In the genomic region with DNA sequence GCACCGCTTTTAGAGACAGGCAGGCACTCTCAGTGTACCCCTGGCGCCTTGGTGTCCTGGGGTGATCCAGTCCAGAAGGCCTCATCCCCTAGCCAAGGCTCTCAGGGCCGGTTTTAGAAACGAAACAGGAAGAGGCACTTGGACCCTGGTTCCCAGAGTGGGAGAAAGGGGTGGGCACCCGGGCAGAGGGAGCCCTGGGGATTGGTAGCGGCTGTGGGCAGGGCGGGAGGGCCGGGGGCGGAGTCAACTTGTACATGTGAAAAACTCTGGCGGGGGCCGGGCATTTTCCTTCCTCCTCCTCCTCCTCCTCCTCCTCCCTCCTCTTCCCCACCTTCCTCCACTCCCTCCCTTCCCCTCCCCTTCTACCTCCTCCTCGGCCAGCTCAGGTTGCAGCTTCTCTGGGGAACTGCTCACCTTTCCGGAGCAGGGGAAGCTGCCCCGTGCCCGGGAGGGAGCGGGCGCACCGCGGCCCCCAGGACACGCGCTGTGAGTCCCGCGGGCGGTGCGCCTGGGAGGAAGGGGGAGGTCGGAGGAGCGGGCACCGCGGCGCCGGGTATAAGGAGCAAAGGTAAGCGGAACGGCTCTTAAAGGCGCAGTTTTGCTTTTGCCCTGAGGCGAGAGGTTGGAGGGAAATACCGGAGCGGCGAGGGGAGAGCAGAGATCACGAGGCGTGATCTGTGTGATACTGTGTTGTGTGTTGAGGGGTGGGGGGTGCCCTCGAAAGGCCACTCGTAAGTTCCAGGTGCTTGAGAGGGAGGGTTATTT, we compare ENCODE assay signal across 1 cellular context.
TF ChIP-seq lines count a peak whose summit lies in the region.

A gene (plus strand): TSS at position 359 of the 765 bp plus-strand sequence. CDS start 18,499 bp downstream, outside the sequence.

TF ChIP-seq in HepG2, 621 proteins besides CTCF, POLR2A, EP300 and RAD21 (continued from another document and continues in another):
- TF ChIP-seq, protein P1, sequence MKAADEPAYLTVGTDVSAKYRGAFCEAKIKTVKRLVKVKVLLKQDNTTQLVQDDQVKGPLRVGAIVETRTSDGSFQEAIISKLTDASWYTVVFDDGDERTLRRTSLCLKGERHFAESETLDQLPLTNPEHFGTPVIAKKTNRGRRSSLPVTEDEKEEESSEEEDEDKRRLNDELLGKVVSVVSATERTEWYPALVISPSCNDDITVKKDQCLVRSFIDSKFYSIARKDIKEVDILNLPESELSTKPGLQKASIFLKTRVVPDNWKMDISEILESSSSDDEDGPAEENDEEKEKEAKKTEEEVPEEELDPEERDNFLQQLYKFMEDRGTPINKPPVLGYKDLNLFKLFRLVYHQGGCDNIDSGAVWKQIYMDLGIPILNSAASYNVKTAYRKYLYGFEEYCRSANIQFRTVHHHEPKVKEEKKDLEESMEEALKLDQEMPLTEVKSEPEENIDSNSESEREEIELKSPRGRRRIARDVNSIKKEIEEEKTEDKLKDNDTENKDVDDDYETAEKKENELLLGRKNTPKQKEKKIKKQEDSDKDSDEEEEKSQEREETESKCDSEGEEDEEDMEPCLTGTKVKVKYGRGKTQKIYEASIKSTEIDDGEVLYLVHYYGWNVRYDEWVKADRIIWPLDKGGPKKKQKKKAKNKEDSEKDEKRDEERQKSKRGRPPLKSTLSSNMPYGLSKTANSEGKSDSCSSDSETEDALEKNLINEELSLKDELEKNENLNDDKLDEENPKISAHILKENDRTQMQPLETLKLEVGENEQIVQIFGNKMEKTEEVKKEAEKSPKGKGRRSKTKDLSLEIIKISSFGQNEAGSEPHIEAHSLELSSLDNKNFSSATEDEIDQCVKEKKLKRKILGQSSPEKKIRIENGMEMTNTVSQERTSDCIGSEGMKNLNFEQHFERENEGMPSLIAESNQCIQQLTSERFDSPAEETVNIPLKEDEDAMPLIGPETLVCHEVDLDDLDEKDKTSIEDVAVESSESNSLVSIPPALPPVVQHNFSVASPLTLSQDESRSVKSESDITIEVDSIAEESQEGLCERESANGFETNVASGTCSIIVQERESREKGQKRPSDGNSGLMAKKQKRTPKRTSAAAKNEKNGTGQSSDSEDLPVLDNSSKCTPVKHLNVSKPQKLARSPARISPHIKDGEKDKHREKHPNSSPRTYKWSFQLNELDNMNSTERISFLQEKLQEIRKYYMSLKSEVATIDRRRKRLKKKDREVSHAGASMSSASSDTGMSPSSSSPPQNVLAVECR (CRISPR knock-in tag; IDR thresholded peaks at IDR 0.05; ENCODE audit: borderline replicate concordance): peak; percentile 79
- TF ChIP-seq, protein P2, sequence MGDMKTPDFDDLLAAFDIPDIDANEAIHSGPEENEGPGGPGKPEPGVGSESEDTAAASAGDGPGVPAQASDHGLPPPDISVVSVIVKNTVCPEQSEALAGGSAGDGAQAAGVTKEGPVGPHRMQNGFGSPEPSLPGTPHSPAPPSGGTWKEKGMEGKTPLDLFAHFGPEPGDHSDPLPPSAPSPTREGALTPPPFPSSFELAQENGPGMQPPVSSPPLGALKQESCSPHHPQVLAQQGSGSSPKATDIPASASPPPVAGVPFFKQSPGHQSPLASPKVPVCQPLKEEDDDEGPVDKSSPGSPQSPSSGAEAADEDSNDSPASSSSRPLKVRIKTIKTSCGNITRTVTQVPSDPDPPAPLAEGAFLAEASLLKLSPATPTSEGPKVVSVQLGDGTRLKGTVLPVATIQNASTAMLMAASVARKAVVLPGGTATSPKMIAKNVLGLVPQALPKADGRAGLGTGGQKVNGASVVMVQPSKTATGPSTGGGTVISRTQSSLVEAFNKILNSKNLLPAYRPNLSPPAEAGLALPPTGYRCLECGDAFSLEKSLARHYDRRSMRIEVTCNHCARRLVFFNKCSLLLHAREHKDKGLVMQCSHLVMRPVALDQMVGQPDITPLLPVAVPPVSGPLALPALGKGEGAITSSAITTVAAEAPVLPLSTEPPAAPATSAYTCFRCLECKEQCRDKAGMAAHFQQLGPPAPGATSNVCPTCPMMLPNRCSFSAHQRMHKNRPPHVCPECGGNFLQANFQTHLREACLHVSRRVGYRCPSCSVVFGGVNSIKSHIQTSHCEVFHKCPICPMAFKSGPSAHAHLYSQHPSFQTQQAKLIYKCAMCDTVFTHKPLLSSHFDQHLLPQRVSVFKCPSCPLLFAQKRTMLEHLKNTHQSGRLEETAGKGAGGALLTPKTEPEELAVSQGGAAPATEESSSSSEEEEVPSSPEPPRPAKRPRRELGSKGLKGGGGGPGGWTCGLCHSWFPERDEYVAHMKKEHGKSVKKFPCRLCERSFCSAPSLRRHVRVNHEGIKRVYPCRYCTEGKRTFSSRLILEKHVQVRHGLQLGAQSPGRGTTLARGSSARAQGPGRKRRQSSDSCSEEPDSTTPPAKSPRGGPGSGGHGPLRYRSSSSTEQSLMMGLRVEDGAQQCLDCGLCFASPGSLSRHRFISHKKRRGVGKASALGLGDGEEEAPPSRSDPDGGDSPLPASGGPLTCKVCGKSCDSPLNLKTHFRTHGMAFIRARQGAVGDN (CRISPR knock-in tag; IDR thresholded peaks at IDR 0.05): peak; percentile 88
- TF ChIP-seq, protein P3, sequence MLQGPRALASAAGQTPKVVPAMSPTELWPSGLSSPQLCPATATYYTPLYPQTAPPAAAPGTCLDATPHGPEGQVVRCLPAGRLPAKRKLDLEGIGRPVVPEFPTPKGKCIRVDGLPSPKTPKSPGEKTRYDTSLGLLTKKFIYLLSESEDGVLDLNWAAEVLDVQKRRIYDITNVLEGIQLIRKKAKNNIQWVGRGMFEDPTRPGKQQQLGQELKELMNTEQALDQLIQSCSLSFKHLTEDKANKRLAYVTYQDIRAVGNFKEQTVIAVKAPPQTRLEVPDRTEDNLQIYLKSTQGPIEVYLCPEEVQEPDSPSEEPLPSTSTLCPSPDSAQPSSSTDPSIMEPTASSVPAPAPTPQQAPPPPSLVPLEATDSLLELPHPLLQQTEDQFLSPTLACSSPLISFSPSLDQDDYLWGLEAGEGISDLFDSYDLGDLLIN (CRISPR knock-in tag; IDR thresholded peaks at IDR 0.05; ENCODE audit: borderline replicate concordance): no peak
- TF ChIP-seq NFKB2 (CRISPR knock-in tag; IDR thresholded peaks at IDR 0.05; ENCODE audit: borderline replicate concordance) (peak; percentile 59; the same call in 1 of the 2 replicates), ZNF234 (CRISPR knock-in tag; conservative IDR thresholded peaks at IDR 0.05) (no peak), AGO1 (IDR thresholded peaks at IDR 0.05; ENCODE audit: low read depth, low read length, poor library complexity, severe bottlenecking) (no peak), ZNF138 (CRISPR knock-in tag; IDR thresholded peaks at IDR 0.05; ENCODE audit: low read depth) (0 out of 2 replicates have a peak, but pooled peaks have one; percentile 46), TEAD3 (CRISPR knock-in tag; optimal IDR thresholded peaks at IDR 0.05; ENCODE audit: borderline replicate concordance) (no peak), KLF9 (CRISPR knock-in tag; IDR thresholded peaks at IDR 0.05; ENCODE audit: low read depth) (no peak), NONO (IDR thresholded peaks at IDR 0.05) (no peak), NONO (CRISPR knock-in tag; conservative IDR thresholded peaks at IDR 0.05) (peak; percentile 59; the same call in 1 of the 2 replicates), ZEB1 (IDR thresholded peaks at IDR 0.05; ENCODE audit: insufficient replicate concordance, low read depth) (no peak), ZNF768 (CRISPR knock-in tag; IDR thresholded peaks at IDR 0.05) (peak; percentile 43; the same call in 1 of the 2 replicates), ZNF775 (CRISPR knock-in tag; IDR thresholded peaks at IDR 0.05; ENCODE audit: borderline replicate concordance) (0 out of 2 replicates have a peak, but pooled peaks have one; percentile 3), PHF20 (CRISPR knock-in tag; IDR thresholded peaks at IDR 0.05) (peak; percentile 47; the same call in 1 of the 2 replicates), ZNF17 (CRISPR knock-in tag; IDR thresholded peaks at IDR 0.05) (peak; percentile 36; the same call in 1 of the 2 replicates), SNAI1 (CRISPR knock-in tag; IDR thresholded peaks at IDR 0.05; ENCODE audit: borderline replicate concordance) (peak; percentile 41; the same call in 1 of the 2 replicates), ZNF713 (CRISPR knock-in tag; IDR thresholded peaks at IDR 0.05) (peak; percentile 18; the same call in 1 of the 2 replicates), HDAC1 (CRISPR knock-in tag; IDR thresholded peaks at IDR 0.05) (peak; percentile 34; the same call in 1 of the 2 replicates), SRSF1 (optimal IDR thresholded peaks at IDR 0.05; ENCODE audit: low read depth, low read length) (no peak)
- TF ChIP-seq, protein P4, sequence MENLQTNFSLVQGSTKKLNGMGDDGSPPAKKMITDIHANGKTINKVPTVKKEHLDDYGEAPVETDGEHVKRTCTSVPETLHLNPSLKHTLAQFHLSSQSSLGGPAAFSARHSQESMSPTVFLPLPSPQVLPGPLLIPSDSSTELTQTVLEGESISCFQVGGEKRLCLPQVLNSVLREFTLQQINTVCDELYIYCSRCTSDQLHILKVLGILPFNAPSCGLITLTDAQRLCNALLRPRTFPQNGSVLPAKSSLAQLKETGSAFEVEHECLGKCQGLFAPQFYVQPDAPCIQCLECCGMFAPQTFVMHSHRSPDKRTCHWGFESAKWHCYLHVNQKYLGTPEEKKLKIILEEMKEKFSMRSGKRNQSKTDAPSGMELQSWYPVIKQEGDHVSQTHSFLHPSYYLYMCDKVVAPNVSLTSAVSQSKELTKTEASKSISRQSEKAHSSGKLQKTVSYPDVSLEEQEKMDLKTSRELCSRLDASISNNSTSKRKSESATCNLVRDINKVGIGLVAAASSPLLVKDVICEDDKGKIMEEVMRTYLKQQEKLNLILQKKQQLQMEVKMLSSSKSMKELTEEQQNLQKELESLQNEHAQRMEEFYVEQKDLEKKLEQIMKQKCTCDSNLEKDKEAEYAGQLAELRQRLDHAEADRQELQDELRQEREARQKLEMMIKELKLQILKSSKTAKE (CRISPR knock-in tag; IDR thresholded peaks at IDR 0.05; ENCODE audit: borderline replicate concordance): no peak
- TF ChIP-seq, protein P5, sequence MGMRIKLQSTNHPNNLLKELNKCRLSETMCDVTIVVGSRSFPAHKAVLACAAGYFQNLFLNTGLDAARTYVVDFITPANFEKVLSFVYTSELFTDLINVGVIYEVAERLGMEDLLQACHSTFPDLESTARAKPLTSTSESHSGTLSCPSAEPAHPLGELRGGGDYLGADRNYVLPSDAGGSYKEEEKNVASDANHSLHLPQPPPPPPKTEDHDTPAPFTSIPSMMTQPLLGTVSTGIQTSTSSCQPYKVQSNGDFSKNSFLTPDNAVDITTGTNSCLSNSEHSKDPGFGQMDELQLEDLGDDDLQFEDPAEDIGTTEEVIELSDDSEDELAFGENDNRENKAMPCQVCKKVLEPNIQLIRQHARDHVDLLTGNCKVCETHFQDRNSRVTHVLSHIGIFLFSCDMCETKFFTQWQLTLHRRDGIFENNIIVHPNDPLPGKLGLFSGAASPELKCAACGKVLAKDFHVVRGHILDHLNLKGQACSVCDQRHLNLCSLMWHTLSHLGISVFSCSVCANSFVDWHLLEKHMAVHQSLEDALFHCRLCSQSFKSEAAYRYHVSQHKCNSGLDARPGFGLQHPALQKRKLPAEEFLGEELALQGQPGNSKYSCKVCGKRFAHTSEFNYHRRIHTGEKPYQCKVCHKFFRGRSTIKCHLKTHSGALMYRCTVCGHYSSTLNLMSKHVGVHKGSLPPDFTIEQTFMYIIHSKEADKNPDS (CRISPR knock-in tag; IDR thresholded peaks at IDR 0.05): 0 out of 2 replicates have a peak, but pooled peaks have one; percentile 44
- TF ChIP-seq, protein P6, sequence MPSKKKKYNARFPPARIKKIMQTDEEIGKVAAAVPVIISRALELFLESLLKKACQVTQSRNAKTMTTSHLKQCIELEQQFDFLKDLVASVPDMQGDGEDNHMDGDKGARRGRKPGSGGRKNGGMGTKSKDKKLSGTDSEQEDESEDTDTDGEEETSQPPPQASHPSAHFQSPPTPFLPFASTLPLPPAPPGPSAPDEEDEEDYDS (CRISPR knock-in tag; IDR thresholded peaks at IDR 0.05): peak; percentile 61; the same call in 1 of the 2 replicates
- TF ChIP-seq, protein P7, sequence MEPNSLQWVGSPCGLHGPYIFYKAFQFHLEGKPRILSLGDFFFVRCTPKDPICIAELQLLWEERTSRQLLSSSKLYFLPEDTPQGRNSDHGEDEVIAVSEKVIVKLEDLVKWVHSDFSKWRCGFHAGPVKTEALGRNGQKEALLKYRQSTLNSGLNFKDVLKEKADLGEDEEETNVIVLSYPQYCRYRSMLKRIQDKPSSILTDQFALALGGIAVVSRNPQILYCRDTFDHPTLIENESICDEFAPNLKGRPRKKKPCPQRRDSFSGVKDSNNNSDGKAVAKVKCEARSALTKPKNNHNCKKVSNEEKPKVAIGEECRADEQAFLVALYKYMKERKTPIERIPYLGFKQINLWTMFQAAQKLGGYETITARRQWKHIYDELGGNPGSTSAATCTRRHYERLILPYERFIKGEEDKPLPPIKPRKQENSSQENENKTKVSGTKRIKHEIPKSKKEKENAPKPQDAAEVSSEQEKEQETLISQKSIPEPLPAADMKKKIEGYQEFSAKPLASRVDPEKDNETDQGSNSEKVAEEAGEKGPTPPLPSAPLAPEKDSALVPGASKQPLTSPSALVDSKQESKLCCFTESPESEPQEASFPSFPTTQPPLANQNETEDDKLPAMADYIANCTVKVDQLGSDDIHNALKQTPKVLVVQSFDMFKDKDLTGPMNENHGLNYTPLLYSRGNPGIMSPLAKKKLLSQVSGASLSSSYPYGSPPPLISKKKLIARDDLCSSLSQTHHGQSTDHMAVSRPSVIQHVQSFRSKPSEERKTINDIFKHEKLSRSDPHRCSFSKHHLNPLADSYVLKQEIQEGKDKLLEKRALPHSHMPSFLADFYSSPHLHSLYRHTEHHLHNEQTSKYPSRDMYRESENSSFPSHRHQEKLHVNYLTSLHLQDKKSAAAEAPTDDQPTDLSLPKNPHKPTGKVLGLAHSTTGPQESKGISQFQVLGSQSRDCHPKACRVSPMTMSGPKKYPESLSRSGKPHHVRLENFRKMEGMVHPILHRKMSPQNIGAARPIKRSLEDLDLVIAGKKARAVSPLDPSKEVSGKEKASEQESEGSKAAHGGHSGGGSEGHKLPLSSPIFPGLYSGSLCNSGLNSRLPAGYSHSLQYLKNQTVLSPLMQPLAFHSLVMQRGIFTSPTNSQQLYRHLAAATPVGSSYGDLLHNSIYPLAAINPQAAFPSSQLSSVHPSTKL (CRISPR knock-in tag; IDR thresholded peaks at IDR 0.05): peak; percentile 20; the same call in 1 of the 2 replicates
- TF ChIP-seq, protein P8, sequence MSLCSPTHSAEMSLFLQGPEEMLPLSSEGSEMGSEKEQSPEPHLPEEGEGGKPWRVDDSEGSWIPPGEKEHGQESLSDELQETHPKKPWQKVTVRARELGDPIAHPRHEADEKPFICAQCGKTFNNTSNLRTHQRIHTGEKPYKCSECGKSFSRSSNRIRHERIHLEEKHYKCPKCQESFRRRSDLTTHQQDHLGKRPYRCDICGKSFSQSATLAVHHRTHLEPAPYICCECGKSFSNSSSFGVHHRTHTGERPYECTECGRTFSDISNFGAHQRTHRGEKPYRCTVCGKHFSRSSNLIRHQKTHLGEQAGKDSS (CRISPR knock-in tag; IDR thresholded peaks at IDR 0.05; ENCODE audit: borderline replicate concordance, low read depth): 0 out of 2 replicates have a peak, but pooled peaks have one; percentile 27
